1 cellular context compared by ENCODE assay signal in genomic region chr18:59273936-59274928, GRCh38.
TF ChIP-seq lines count a peak whose summit lies in the region.

No MANE protein-coding gene starts in this region.

TF ChIP-seq in GM23338, 12 proteins besides CTCF, POLR2A, EP300 and RAD21 (continued from another document):
- no peak for TF ChIP-seq ZNF462 (CRISPR knock-in tag; IDR thresholded peaks at IDR 0.05)
- TF ChIP-seq ZNF114 (CRISPR knock-in tag; IDR thresholded peaks at IDR 0.05), result no peak
- no peak for TF ChIP-seq CREB1 (CRISPR knock-in tag; IDR thresholded peaks at IDR 0.05; ENCODE audit: low read depth)
